21 cellular contexts compared by ENCODE assay signal in the genomic region with DNA sequence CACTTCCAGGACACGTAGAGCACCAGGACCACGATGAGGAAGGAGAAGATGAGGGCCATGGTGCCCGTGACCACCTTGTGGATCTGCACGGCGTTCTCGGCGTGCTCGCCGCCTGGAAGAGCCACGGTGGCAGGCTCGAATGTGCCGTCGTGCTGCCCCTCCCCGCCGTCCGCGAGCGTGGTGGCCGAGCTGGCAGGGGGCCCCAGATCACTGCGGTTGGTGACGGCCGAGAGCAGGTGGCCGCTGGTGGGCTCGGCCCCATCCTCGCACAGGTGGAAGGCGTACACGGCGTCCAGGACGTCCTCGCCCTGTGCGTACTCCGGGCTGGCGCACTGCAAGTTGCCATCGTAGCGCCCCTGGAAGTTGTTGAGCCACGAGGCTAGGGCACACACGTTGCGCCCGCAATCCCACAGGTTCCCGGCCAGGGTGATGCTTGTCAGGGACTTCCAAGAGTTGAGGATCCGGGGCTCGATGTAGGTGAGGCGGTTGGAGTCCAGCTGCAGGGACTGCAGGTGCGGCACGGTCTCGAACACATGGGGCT. TPM values are rescaled to one million over a fixed set of nuclear protein-coding genes. Genes with fewer than 3 reads are reported as not detected.
DNase-seq lines count a peak whose midpoint lies in the region; ATAC-seq, FAIRE-seq and TF ChIP-seq lines count a peak whose summit lies in the region.
"Had no signal": no experiment of that assay in that cellular context is flagged by ENCODE, and none has a peak within 500 bp of the region (broad histone marks: within the 10 kb centered on the region; RNA-seq: fewer than 3 reads in every experiment).

No MANE protein-coding gene starts in this region.

- H3K9ac ChIP-seq in ES-I3 (ENCODE audit: low read depth, low read length), result peak overlapping the region; percentile 54; the same call in 1 of the 2 replicates
- H3K9ac ChIP-seq in K562 (ENCODE audit: insufficient read depth in 1 of 2, low read depth in 2 of 2, low read length in 2 of 2), result peak overlapping the region in 1 of 2 experiments; percentile 67; a peak in 2 of 4 replicates
- H3K9ac ChIP-seq in rectal smooth muscle tissue (ENCODE audit: low read length), result no peak overlapping the region

- DNase-seq in K562 (ENCODE audit: extremely low read depth in 1 of 4, low spot score in 3 of 4) (no peak), iPS-NIHi11 (ENCODE audit: low spot score) (peak; percentile 12), Ammon's horn (ENCODE audit: low spot score) (no peak), H4 (ENCODE audit: low spot score) (no peak)
- DNase-seq: activated naive CD4-positive, alpha-beta T cell treated with anti-CD3 and anti-CD28 coated beads, Interleukin-2, amount 10 ng/mL, durations not matched to agents 7 days and 5 days; Calu3; central memory CD4-positive, alpha-beta T cell; NCI-H1694 treated with DMSO at 0.1 percent for 48 hours; NCI-H510A; stimulated activated CD4-positive, alpha-beta T cell treated with anti-CD3 and anti-CD28 coated beads, Interleukin-4, amount 100 ng/mL, for 24 hours; SW 1271 had no signal

- H3K4me3 ChIP-seq in K562, result no peak overlapping the region
- H3K4me3 ChIP-seq in rectal smooth muscle tissue (ENCODE audit: low read length), result peak overlapping the region; percentile 22
- H3K4me3 ChIP-seq: HAP-1, right lobe of liver had no signal

- H2AFZ ChIP-seq in K562 (ENCODE audit: low read depth, low read length), result peak overlapping the region; percentile 62

- no peak for FAIRE-seq in K562 (lab: Jason Lieb, UNC)

- CTCF ChIA-PET in K562 (lab: Yijun Ruan, JAX; ENCODE audit: low intra/inter-chr PET ratio), result no interaction called here

- no TSS peak for BruUV-seq in K562 (replicated peaks; lab: Mats Ljungman, UMichigan)

- no peak for TF ChIP-seq EP300 in K562 (IDR thresholded peaks at IDR 0.05; ENCODE audit: low read length)

- WGBS in K562 (ENCODE audit: insufficient coverage, low coverage, missing lambda C conversion rate), result 11% methylated on average over 43 of the region's 46 CpGs

- ATAC-seq in K562, result no peak
- no peak for ATAC-seq in HG03442 (IDR thresholded peaks at IDR 0.05; ENCODE audit: unreplicated experiment)
- ATAC-seq in HG03460 (IDR thresholded peaks at IDR 0.05; ENCODE audit: unreplicated experiment), result no peak
- ATAC-seq: Panc1 had no signal

- H4K20me1 ChIP-seq in K562 (replicated peaks; ENCODE audit: control insufficient read depth, insufficient read depth, low read length), result no peaks in the 10 kb centered on the region

- H3K79me2 ChIP-seq in K562 (ENCODE audit: control insufficient read depth, insufficient read depth, low read length), result no peaks in the 10 kb centered on the region

- in situ Hi-C loops in K562 (cut with MboI), result no loop called here

- TF ChIP-seq RAD21 in K562 (CRISPR knock-in tag; conservative IDR thresholded peaks at IDR 0.05 in 1 of 2, IDR thresholded peaks at IDR 0.05 in 1 of 2), result no peak

- H3K27ac ChIP-seq in K562 (ENCODE audit: extremely low read depth, low read depth, low read length) (no peak overlapping the region), rectal smooth muscle tissue (ENCODE audit: low read depth, low read length) (no peak overlapping the region)
- H3K27ac ChIP-seq: right lobe of liver had no signal

- peaks cover 22% of the 10 kb centered on the region for H3K4me1 ChIP-seq in ES-I3 (ENCODE audit: insufficient read depth, low read length)
- peaks cover 0 to 23% of the 10 kb centered on the region in 2 experiments; a peak in 2 of 5 replicates for H3K4me1 ChIP-seq in K562 (replicated peaks in 1 of 2; ENCODE audit: control insufficient read depth in 2 of 2, insufficient read depth in 2 of 2, low read length in 2 of 2)
- peaks cover 4% of the 10 kb centered on the region for H3K4me1 ChIP-seq in rectal smooth muscle tissue (ENCODE audit: control insufficient read depth, insufficient read depth, low read length)
- H3K4me1 ChIP-seq: HAP-1, right lobe of liver had no signal

- H3K9me3 ChIP-seq in ES-I3 (ENCODE audit: control insufficient read depth, insufficient read depth, low read length) (no peaks in the 10 kb centered on the region), K562 (replicated peaks; ENCODE audit: control insufficient read depth, insufficient read depth, low read depth, low read length) (no peaks in the 10 kb centered on the region)
- H3K9me3 ChIP-seq: gastroesophageal sphincter, HAP-1, right lobe of liver had no signal

- no peak for TF ChIP-seq CTCF in K562 (IDR thresholded peaks at IDR 0.05 in 2 of 3, conservative IDR thresholded peaks at IDR 0.05 in 1 of 3; ENCODE audit: insufficient read depth in 2 of 3, low read depth in 1 of 3, low read length in 3 of 3)

- H3K9me1 ChIP-seq in K562 (ENCODE audit: control insufficient read depth, insufficient read depth, low read length), result no peaks in the 10 kb centered on the region

- POLR2A ChIA-PET in K562 (lab: Yijun Ruan, JAX), result interaction anchor here (0.6 to 0.7 kb wide), 2 partner anchors 71 to 224 kb away, joined by 3 read pairs; no protein-coding TSS in a partner anchor

- H3K4me2 ChIP-seq in K562 (ENCODE audit: insufficient read depth, low read length), result peak overlapping the region; percentile 36

- no peak for TF ChIP-seq POLR2A in K562 (conservative IDR thresholded peaks at IDR 0.05)

- intact Hi-C loops in K562 (cut with micrococcal nuclease), result no loop called here

- H3K36me3 ChIP-seq in ES-I3 (ENCODE audit: insufficient read depth, low read length), result no peaks in the 10 kb centered on the region
- H3K36me3 ChIP-seq in K562 (ENCODE audit: control insufficient read depth, insufficient read depth, low read length), result no peaks in the 10 kb centered on the region
- no peaks in the 10 kb centered on the region for H3K36me3 ChIP-seq in rectal smooth muscle tissue (ENCODE audit: control insufficient read depth, insufficient read depth, low read length)
- H3K36me3 ChIP-seq: gastroesophageal sphincter, HAP-1, right lobe of liver had no signal

- H3K27me3 ChIP-seq in K562 (ENCODE audit: control insufficient read depth in 2 of 2, insufficient read depth in 2 of 2, low read length in 2 of 2) (peaks cover 22 to 24% of the 10 kb centered on the region in 2 experiments), rectal smooth muscle tissue (ENCODE audit: control insufficient read depth, insufficient read depth, low read length) (peaks cover 9% of the 10 kb centered on the region)

TF ChIP-seq in K562, 482 proteins besides CTCF, POLR2A, EP300 and RAD21 (continues in another document):
- TF ChIP-seq PCBP2 (IDR thresholded peaks at IDR 0.05; ENCODE audit: low read depth, low read length, poor library complexity, severe bottlenecking), result no peak
- 0 out of 2 replicates have a peak, but pooled peaks have one; percentile 2 for TF ChIP-seq L3MBTL2 (IDR thresholded peaks at IDR 0.05)
- TF ChIP-seq, protein P1, sequence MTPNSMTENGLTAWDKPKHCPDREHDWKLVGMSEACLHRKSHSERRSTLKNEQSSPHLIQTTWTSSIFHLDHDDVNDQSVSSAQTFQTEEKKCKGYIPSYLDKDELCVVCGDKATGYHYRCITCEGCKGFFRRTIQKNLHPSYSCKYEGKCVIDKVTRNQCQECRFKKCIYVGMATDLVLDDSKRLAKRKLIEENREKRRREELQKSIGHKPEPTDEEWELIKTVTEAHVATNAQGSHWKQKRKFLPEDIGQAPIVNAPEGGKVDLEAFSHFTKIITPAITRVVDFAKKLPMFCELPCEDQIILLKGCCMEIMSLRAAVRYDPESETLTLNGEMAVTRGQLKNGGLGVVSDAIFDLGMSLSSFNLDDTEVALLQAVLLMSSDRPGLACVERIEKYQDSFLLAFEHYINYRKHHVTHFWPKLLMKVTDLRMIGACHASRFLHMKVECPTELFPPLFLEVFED (CRISPR knock-in tag; conservative IDR thresholded peaks at IDR 0.05), result no peak

RNA-seq across cellular contexts. Expression of a gene that starts 2.0 kb away (rescaled TPM):
- 0.28 and 0.37 TPM in 2 replicates for total RNA-seq in K562 (2011; cell fraction: chromatin; rRNA removed; ENCODE audit: low replicate concordance)
- total RNA-seq in K562 (2011; cell fraction: nucleolus; rRNA removed), result 0.26 and 0.33 TPM in 2 replicates
- not detected in 2 replicates for total RNA-seq in K562 (2011; cell fraction: nucleoplasm; rRNA removed)
- total RNA-seq in K562 (2014; rRNA removed), result not detected in 2 replicates
- total RNA-seq in K562 (2014; rRNA removed; fragmentation: Illumina TruSeq; extraction: Trizol), result not detected in 2 replicates
- total RNA-seq in K562 (2015; rRNA removed; fragmentation: Illumina TruSeq; extraction: Trizol), result 0.19 and 0.33 TPM in 2 replicates
- not detected in 2 replicates for total RNA-seq in K562 (2021)
- polyA plus RNA-seq in K562 (2011; rRNA removed), result 0.07 TPM in 1 of 2 replicates, not detected in the other
- polyA plus RNA-seq in K562 (2011; cell fraction: cytosol; rRNA removed), result 0.25 TPM in 1 of 2 replicates, not detected in the other
- 0.74 TPM in 1 of 2 replicates, not detected in the other for polyA plus RNA-seq in K562 (2011; cell fraction: nucleus; rRNA removed)
- polyA plus RNA-seq in K562 (2012), result 0.30 and 0.39 TPM in 2 replicates
- polyA plus RNA-seq in K562 (2014; fragmentation: Illumina TruSeq; extraction: Trizol), result not detected in 2 replicates
- polyA plus RNA-seq in K562 (2014; fragmentation: Nextera tagmentation; extraction: Ambion mirVana), result not detected
- polyA plus RNA-seq in K562 (2014; rRNA removed), result 0.04 and 0.11 TPM in 2 replicates
- polyA minus RNA-seq in K562 (2011; rRNA and poly(A)+ RNA removed), result not detected in 2 replicates
- polyA minus RNA-seq in K562 (2011; cell fraction: cytosol; rRNA and poly(A)+ RNA removed), result 0.38 TPM in 1 of 2 replicates, not detected in the other
- polyA minus RNA-seq in K562 (2011; cell fraction: nucleus; rRNA and poly(A)+ RNA removed), result 0.13 TPM in 1 of 2 replicates, not detected in the other
- not detected in 2 replicates for total RNA-seq in H4 (2014; rRNA removed; shearing (Covaris generic))
- total RNA-seq: activated CD8-positive, alpha-beta memory T cell treated with anti-CD3 and anti-CD28 coated beads for 36 hours; Calu3; myocyte had no signal
